In genomic region chr1:67701876-67702275, GRCh38 we compare ENCODE assay signal across 20 cellular contexts.
"Had no signal": no experiment of that assay in that cellular context is flagged by ENCODE, and none has a peak within 500 bp of the region (broad histone marks: within the 10 kb centered on the region; RNA-seq: fewer than 3 reads in every experiment).

No MANE protein-coding gene starts in this region.

- H3K27me3 ChIP-seq: SJSA1 had no signal

- H3K4me3 ChIP-seq: SJSA1, SK-N-MC had no signal

- FAIRE-seq: RCC 7860 had no signal

- H3K9me3 ChIP-seq: SJSA1 had no signal

- H3K27ac ChIP-seq: SJSA1, SK-N-MC had no signal

- DNase-seq: Karpas-422, KG1, MM.1S, NCI-H1092 treated with DMSO at 0.1 percent for 48 hours, NCI-H1436, NCI-H187, NCI-H2029, NCI-H2081 treated with DMSO at 0.1 percent for 48 hours, NCI-H2171, NCI-H226, NCI-H446, NCI-H510A, NCI-H524 treated with DMSO at 0.1 percent for 48 hours, NCI-H774, Right ventricle myocardium superior, RPMI8226, SIG-M5 had no signal
